1 cellular context compared by ENCODE assay signal in genomic region chr2:134118279-134119116, GRCh38.
TF ChIP-seq lines count a peak whose summit lies in the region.

No MANE protein-coding gene starts in this region.

TF ChIP-seq in K562, 482 proteins besides CTCF, POLR2A, EP300 and RAD21 (continued from another document):
- TF ChIP-seq ZNF280B (CRISPR knock-in tag; IDR thresholded peaks at IDR 0.05) (no peak), SPI1 (IDR thresholded peaks at IDR 0.05; ENCODE audit: borderline replicate concordance, low read depth, low read length) (peak; percentile 71; the same call in 1 of the 2 replicates), JUN (IDR thresholded peaks at IDR 0.05; ENCODE audit: borderline replicate concordance, low read depth, low read length) (peak; percentile 86), JUN (CRISPR knock-in tag; IDR thresholded peaks at IDR 0.05; ENCODE audit: borderline replicate concordance) (no peak), BCLAF1 (IDR thresholded peaks at IDR 0.05; ENCODE audit: borderline replicate concordance in 1 of 2, control insufficient read depth in 1 of 2, low read depth in 2 of 2, low read length in 1 of 2) (0 out of 4 replicates have a peak, but pooled peaks of 1 of the 2 experiments have one; percentile 65), PHB2 (IDR thresholded peaks at IDR 0.05; ENCODE audit: low read depth) (peak; percentile 83), ZNF311 (CRISPR knock-in tag; IDR thresholded peaks at IDR 0.05) (0 out of 2 replicates have a peak, but pooled peaks have one; percentile 43), CCNT2 (IDR thresholded peaks at IDR 0.05; ENCODE audit: borderline replicate concordance, extremely low read depth, insufficient read length, low read depth, low read length) (peak; percentile 95), IRF9 (tag; IDR thresholded peaks at IDR 0.05) (no peak), NFATC3 (IDR thresholded peaks at IDR 0.05) (peak; percentile 87), ZNF512 (tag; IDR thresholded peaks at IDR 0.05) (no peak), ZNF395 (CRISPR knock-in tag; IDR thresholded peaks at IDR 0.05) (peak; percentile 95), ZNF121 (CRISPR knock-in tag; conservative IDR thresholded peaks at IDR 0.05) (no peak), SIN3A (IDR thresholded peaks at IDR 0.05; ENCODE audit: borderline replicate concordance in 2 of 2, control insufficient read depth in 1 of 2, low read depth in 2 of 2, low read length in 2 of 2) (no peak), TCF3 (CRISPR knock-in tag; IDR thresholded peaks at IDR 0.05) (peak; percentile 97), FOXA3 (CRISPR knock-in tag; conservative IDR thresholded peaks at IDR 0.05 in 1 of 2, IDR thresholded peaks at IDR 0.05 in 1 of 2) (peak; percentile 20 to 55; a peak in 3 of 4 replicates), ETV6 (IDR thresholded peaks at IDR 0.05; ENCODE audit: borderline replicate concordance in 1 of 2, low read depth in 2 of 2, low read length in 1 of 2) (peak; percentile 45 to 96; a peak in 3 of 4 replicates), ETV6 (CRISPR knock-in tag; IDR thresholded peaks at IDR 0.05; ENCODE audit: borderline replicate concordance) (no peak), ZNF232 (CRISPR knock-in tag; IDR thresholded peaks at IDR 0.05) (no peak), ETS1 (conservative IDR thresholded peaks at IDR 0.05; ENCODE audit: control insufficient read depth, low read depth, low read length) (peak; percentile 55; the same call in 1 of the 2 replicates), CREM (IDR thresholded peaks at IDR 0.05; ENCODE audit: low read depth) (peak; percentile 71), ATF7 (IDR thresholded peaks at IDR 0.05) (peak; percentile 87), MBD1 (CRISPR knock-in tag; IDR thresholded peaks at IDR 0.05) (no peak), HNRNPUL1 (IDR thresholded peaks at IDR 0.05; ENCODE audit: low read length) (no peak), ESRRA (IDR thresholded peaks at IDR 0.05; ENCODE audit: borderline replicate concordance, low read depth) (peak; percentile 94; the same call in 1 of the 2 replicates), ZNF444 (CRISPR knock-in tag; IDR thresholded peaks at IDR 0.05) (no peak), PRDM10 (IDR thresholded peaks at IDR 0.05; ENCODE audit: partially characterized antibody) (peak; percentile 29), EHMT2 (IDR thresholded peaks at IDR 0.05) (peak; percentile 71), ETS2 (tag; IDR thresholded peaks at IDR 0.05; ENCODE audit: borderline replicate concordance, poor library complexity, severe bottlenecking) (no peak), ZKSCAN1 (IDR thresholded peaks at IDR 0.05; ENCODE audit: low read depth, low read length) (peak; percentile 36; the same call in 1 of the 2 replicates), SMAD3 (CRISPR knock-in tag; conservative IDR thresholded peaks at IDR 0.05) (0 out of 2 replicates have a peak, but pooled peaks have one; percentile 18), ZNF695 (CRISPR knock-in tag; IDR thresholded peaks at IDR 0.05) (no peak), CUX1 (CRISPR knock-in tag; IDR thresholded peaks at IDR 0.05) (peak; percentile 51; the same call in 1 of the 2 replicates), SMAD1 (IDR thresholded peaks at IDR 0.05; ENCODE audit: low read depth, low read length, partially characterized antibody) (peak; percentile 84)
